In genomic region chr2:11339508-11340083, GRCh38 we compare ENCODE assay signal across 27 cellular contexts. TPM values are rescaled to one million over a fixed set of nuclear protein-coding genes. Genes with fewer than 3 reads are reported as not detected.
A peak's percentile ranks its signal among the peaks of the same experiment; 100 is the strongest.
DNase-seq lines count a peak whose midpoint lies in the region; ATAC-seq, FAIRE-seq and TF ChIP-seq lines count a peak whose summit lies in the region.
"Had no signal": no experiment of that assay in that cellular context is flagged by ENCODE, and none has a peak within 500 bp of the region (broad histone marks: within the 10 kb centered on the region; RNA-seq: fewer than 3 reads in every experiment).

No MANE protein-coding gene starts in this region.

- TF ChIP-seq RAD21 in HepG2 (CRISPR knock-in tag; IDR thresholded peaks at IDR 0.05): no peak

- H3K4me1 ChIP-seq in HepG2 (ENCODE audit: insufficient read depth, low read length) (peaks cover 54% of the 10 kb centered on the region), right lobe of liver (peaks cover 0 to 37% (median 11%) of the 10 kb centered on the region in 4 donors)

- no peak for TF ChIP-seq CTCF in HepG2 (CRISPR knock-in tag; IDR thresholded peaks at IDR 0.05)
- TF ChIP-seq CTCF in right lobe of liver (IDR thresholded peaks at IDR 0.05): no peak
- no peak for TF ChIP-seq CTCF in brain (conservative IDR thresholded peaks at IDR 0.05)
- TF ChIP-seq CTCF in neural crest cell (conservative IDR thresholded peaks at IDR 0.05): no peak

- H3K27ac Mint-ChIP-seq in brain (peak overlapping the region in 2 of 5 experiments; percentile 30 to 59), neural crest cell (ENCODE audit: unreplicated experiment) (no peak overlapping the region)
- H3K27ac Mint-ChIP-seq: activated CD4-positive, alpha-beta T cell treated with anti-CD3 and anti-CD28 coated beads, Interleukin-2, amount 10 ng/mL, durations not matched to agents 24 days and 14 days; neural progenitor cell had no signal

- in situ Hi-C loops in HepG2 (cut with HindIII; ENCODE audit: extremely low pct_ligation_motif_present, low pct_unique_long_range_greater_than_20kb): loop anchor here (5.0 kb wide), 2 partner anchors 33 to 73 kb away; no protein-coding TSS in a partner anchor

- POLR2A ChIA-PET in HepG2 (lab: Yijun Ruan, JAX): interaction anchor here (1.1 to 8.4 kb wide), 6 partner anchors 17 to 65 kb away, joined by 3 to 465 read pairs (median 7); no protein-coding TSS in a partner anchor

- H3K9ac ChIP-seq in HepG2 (ENCODE audit: insufficient read depth, low read depth, low read length): peak overlapping the region; percentile 60
- H3K9ac ChIP-seq: BLaER1, neural progenitor cell had no signal

- CTCF ChIA-PET in HepG2 (lab: Yijun Ruan, JAX; ENCODE audit: low intra/inter-chr PET ratio, low total read pairs): no interaction called here

- DNase-seq in HepG2 (ENCODE audit: low spot score) (no peak), right lobe of liver (no peak), neural crest cell (ENCODE audit: low read depth, low spot score) (no peak), NK-92 (lab: John Stamatoyannopoulos, UW; ENCODE audit: unreplicated experiment) (no peak)
- DNase-seq: activated CD4-positive, alpha-beta T cell treated with anti-CD3 and anti-CD28 coated beads, Interleukin-2, amount 10 ng/mL, durations not matched to agents 24 days and 14 days; activated naive CD4-positive, alpha-beta T cell treated with Interleukin-2 at 50 U/mL for 16 hours; activated T-cell treated with anti-CD3 and anti-CD28 coated beads, Interleukin-2, amount 50 U/mL, for 48 hours; Caco-2; DMS79; KBM-7; lower lobe of right lung; NCI-H1694 treated with DMSO at 0.1 percent for 48 hours; NCI-H69; OCI-M1; T-helper 9 cell; upper lobe of right lung; WERI-Rb-1 had no signal

- H3K9me3 Mint-ChIP-seq in brain (peaks cover 0 to 27% (median 20%) of the 10 kb centered on the region in 5 experiments), neural crest cell (peaks cover 3% of the 10 kb centered on the region)
- H3K9me3 Mint-ChIP-seq: activated CD4-positive, alpha-beta T cell treated with anti-CD3 and anti-CD28 coated beads, Interleukin-2, amount 10 ng/mL, durations not matched to agents 24 days and 14 days had no signal

- H3K4me1 Mint-ChIP-seq in brain (peaks cover 56% of the 10 kb centered on the region), neural crest cell (peaks cover 48% of the 10 kb centered on the region)

- no peaks in the 10 kb centered on the region; a peak in 1 of 5 replicates for H3K27me3 ChIP-seq in HepG2 (ENCODE audit: control insufficient read depth in 1 of 2, insufficient read depth in 2 of 2, low read length in 2 of 2)
- no peaks in the 10 kb centered on the region for H3K27me3 ChIP-seq in right lobe of liver
- H3K27me3 ChIP-seq: BLaER1, neural progenitor cell, upper lobe of right lung had no signal

- H4K20me1 ChIP-seq in HepG2 (ENCODE audit: insufficient read depth, low read length): peaks cover 91% of the 10 kb centered on the region

- H3K4me3 ChIP-seq in HepG2 (replicated peaks in 1 of 3; ENCODE audit: insufficient read depth in 1 of 3, low read depth in 2 of 3, low read length in 3 of 3) (peak overlapping the region; percentile 72 to 96 (median 86); a peak in 5 of 6 replicates), right lobe of liver (no peak overlapping the region)
- H3K4me3 ChIP-seq: BLaER1, lower lobe of right lung, neural progenitor cell, upper lobe of right lung had no signal

- H3K36me3 ChIP-seq in HepG2 (replicated peaks in 1 of 2; ENCODE audit: control insufficient read depth in 1 of 2, insufficient read depth in 2 of 2, low read length in 2 of 2): no peaks in the 10 kb centered on the region; a peak in 1 of 5 replicates
- H3K36me3 ChIP-seq in right lobe of liver: no peaks in the 10 kb centered on the region
- H3K36me3 ChIP-seq: lower lobe of right lung, neural progenitor cell, upper lobe of right lung had no signal

- H2AFZ ChIP-seq in HepG2 (ENCODE audit: low read length): no peak overlapping the region
- H2AFZ ChIP-seq: neural progenitor cell had no signal

- ATAC-seq in HepG2 (no peak), right lobe of liver (no peak), GM19328 (IDR thresholded peaks at IDR 0.05; ENCODE audit: unreplicated experiment) (no peak), HG03159 (IDR thresholded peaks at IDR 0.05; ENCODE audit: unreplicated experiment) (no peak), HG03442 (IDR thresholded peaks at IDR 0.05; ENCODE audit: unreplicated experiment) (no peak)
- ATAC-seq: lower lobe of right lung, Right ventricle myocardium inferior, upper lobe of right lung had no signal

- peak; percentile 42 for FAIRE-seq in HepG2 (lab: Jason Lieb, UNC)
- FAIRE-seq: bronchial epithelial cell, GM12892, keratinocyte had no signal

- H3K4me2 ChIP-seq in HepG2 (ENCODE audit: low read depth, low read length): peak overlapping the region; percentile 86
- H3K4me2 ChIP-seq: BLaER1, neural progenitor cell had no signal

- TF ChIP-seq POLR2A in HepG2 (IDR thresholded peaks at IDR 0.05; ENCODE audit: insufficient read depth in 1 of 2, low read depth in 2 of 2, low read length in 2 of 2) (no peak), right lobe of liver (IDR thresholded peaks at IDR 0.05) (no peak)

- H3K4me3 Mint-ChIP-seq in brain (peak overlapping the region; percentile 35 to 83 (median 78)), neural crest cell (peak overlapping the region; percentile 39)
- H3K4me3 Mint-ChIP-seq: activated CD4-positive, alpha-beta T cell treated with anti-CD3 and anti-CD28 coated beads, Interleukin-2, amount 10 ng/mL, durations not matched to agents 24 days and 14 days; neural progenitor cell had no signal

- H3K9me3 ChIP-seq in HepG2 (ENCODE audit: low read length): no peaks in the 10 kb centered on the region
- H3K9me3 ChIP-seq in right lobe of liver: no peaks in the 10 kb centered on the region
- H3K9me3 ChIP-seq: Caco-2, lower lobe of right lung, upper lobe of right lung had no signal

- no TSS peak for BruUV-seq in HepG2 (replicated peaks; lab: Mats Ljungman, UMichigan)

- H3K36me3 Mint-ChIP-seq in brain: peaks cover 37% of the 10 kb centered on the region
- peaks cover 6% of the 10 kb centered on the region for H3K36me3 Mint-ChIP-seq in neural crest cell (ENCODE audit: low read depth)

- TF ChIP-seq EP300 in HepG2 (IDR thresholded peaks at IDR 0.05; ENCODE audit: low read depth in 2 of 2, low read length in 2 of 2) (no peak), HepG2 (CRISPR knock-in tag; IDR thresholded peaks at IDR 0.05; ENCODE audit: borderline replicate concordance) (no peak)

- H3K27me3 Mint-ChIP-seq in brain: peaks cover 11% of the 10 kb centered on the region
- H3K27me3 Mint-ChIP-seq in neural crest cell (ENCODE audit: low read depth): no peaks in the 10 kb centered on the region
- H3K27me3 Mint-ChIP-seq: activated CD4-positive, alpha-beta T cell treated with anti-CD3 and anti-CD28 coated beads, Interleukin-2, amount 10 ng/mL, durations not matched to agents 24 days and 14 days had no signal

- WGBS in HepG2 (ENCODE audit: low lambda C conversion rate): 11% methylated on average over 6 of the region's 6 CpGs
- WGBS in right lobe of liver (ENCODE audit: insufficient coverage, low coverage, low lambda C conversion rate, missing lambda C conversion rate): 75% methylated on average over 6 of the region's 6 CpGs

- H3K79me2 ChIP-seq in HepG2 (ENCODE audit: insufficient read depth, low read length): peaks cover 97% of the 10 kb centered on the region

- intact Hi-C loops in HepG2 (cut with micrococcal nuclease; ENCODE audit: unreplicated experiment) (loop anchor here (10.0 kb wide), 1 partner anchor 205 kb away; a partner anchor contains a TSS), right lobe of liver (cut with DNase I) (no loop called here)

- H3K27ac ChIP-seq in HepG2 (ENCODE audit: extremely low read length, insufficient read depth, low read length) (peak overlapping the region; percentile 94), right lobe of liver (peak overlapping the region in 1 of 3 donors; percentile 99)
- H3K27ac ChIP-seq: BLaER1, lower lobe of right lung, neural progenitor cell, upper lobe of right lung, WERI-Rb-1 had no signal

TF ChIP-seq in HepG2, 621 proteins besides CTCF, POLR2A, EP300 and RAD21 (continues in another document):
- no peak for TF ChIP-seq ZNF292 (CRISPR knock-in tag; IDR thresholded peaks at IDR 0.05; ENCODE audit: borderline replicate concordance, low read depth)
- no peak for TF ChIP-seq ATM (IDR thresholded peaks at IDR 0.05; ENCODE audit: borderline replicate concordance)

RNA-seq across cellular contexts. Expression of gene ROCK2, which starts 4.8 kb away (rescaled TPM):
- total RNA-seq in HepG2 (2016; rRNA removed; fragmentation: Illumina TruSeq; extraction: Trizol): 119 and 174 TPM in 2 replicates
- 13.0 and 13.5 TPM in 2 replicates for total RNA-seq in HepG2 (2016; cell fraction: cytosol; rRNA removed; fragmentation: Illumina TruSeq; extraction: Trizol; ENCODE audit: low read depth)
- 112 and 164 TPM in 2 replicates for total RNA-seq in HepG2 (2016; cell fraction: insoluble cytoplasmic fraction; rRNA removed; fragmentation: Illumina TruSeq; extraction: Trizol)
- 35.2 and 39.5 TPM in 2 replicates for total RNA-seq in HepG2 (2016; cell fraction: membrane; rRNA removed; fragmentation: Illumina TruSeq; extraction: Trizol)
- 134 and 149 TPM in 2 replicates for total RNA-seq in HepG2 (2016; cell fraction: nucleus; rRNA removed; fragmentation: Illumina TruSeq; extraction: Trizol)
- polyA plus RNA-seq in HepG2 (2011; rRNA removed): 31.9 and 38.1 TPM in 2 replicates
- 14.6 and 24.9 TPM in 2 replicates for polyA plus RNA-seq in HepG2 (2011; cell fraction: cytosol; rRNA removed)
- polyA plus RNA-seq in HepG2 (2011; cell fraction: nucleus; rRNA removed): 19.3 and 29.4 TPM in 2 replicates
- 62.4 and 98.0 TPM in 2 replicates for polyA plus RNA-seq in HepG2 (2012)
- polyA plus RNA-seq in HepG2 (2016; cell fraction: cytosol; fragmentation: Illumina TruSeq; extraction: Trizol; ENCODE audit: low read depth): 1.6 and 1.8 TPM in 2 replicates
- polyA plus RNA-seq in HepG2 (2016; cell fraction: insoluble cytoplasmic fraction; fragmentation: Illumina TruSeq; extraction: Trizol; ENCODE audit: low read depth): 87.7 and 90.4 TPM in 2 replicates
- polyA plus RNA-seq in HepG2 (2016; cell fraction: membrane; fragmentation: Illumina TruSeq; extraction: Trizol; ENCODE audit: low read depth): 6.9 and 8.4 TPM in 2 replicates
- 77.5 and 87.9 TPM in 2 replicates for polyA plus RNA-seq in HepG2 (2016; cell fraction: nucleus; fragmentation: Illumina TruSeq; extraction: Trizol; ENCODE audit: insufficient read depth, low read depth)
- polyA minus RNA-seq in HepG2 (2011; rRNA and poly(A)+ RNA removed; ENCODE audit: low replicate concordance): 17.3 and 25.8 TPM in 2 replicates
- 82.6 and 95.3 TPM in 2 replicates for polyA minus RNA-seq in HepG2 (2011; cell fraction: cytosol; rRNA and poly(A)+ RNA removed)
- 275 and 284 TPM in 2 replicates for polyA minus RNA-seq in HepG2 (2011; cell fraction: nucleus; rRNA and poly(A)+ RNA removed)
- 10 to 100 TPM; 11.6 to 23.9 (median 19.8) TPM for total RNA-seq in right lobe of liver
- 2.8 TPM for polyA plus RNA-seq in brain (ENCODE audit: insufficient read depth, low read depth, low replicate concordance)
- 47.2 and 53.7 TPM in 2 replicates for total RNA-seq in neural crest cell

Comparison
In these comparisons a context has a peak if more than half of its experiments do, and no peak if none do; other contexts are left out.
1. H3K4me3 ChIP-seq: peak in HepG2 (3 of 3); none in right lobe of liver (0 of 3).